Comparison of ENCODE assay signal across 27 cellular contexts in the genomic region with DNA sequence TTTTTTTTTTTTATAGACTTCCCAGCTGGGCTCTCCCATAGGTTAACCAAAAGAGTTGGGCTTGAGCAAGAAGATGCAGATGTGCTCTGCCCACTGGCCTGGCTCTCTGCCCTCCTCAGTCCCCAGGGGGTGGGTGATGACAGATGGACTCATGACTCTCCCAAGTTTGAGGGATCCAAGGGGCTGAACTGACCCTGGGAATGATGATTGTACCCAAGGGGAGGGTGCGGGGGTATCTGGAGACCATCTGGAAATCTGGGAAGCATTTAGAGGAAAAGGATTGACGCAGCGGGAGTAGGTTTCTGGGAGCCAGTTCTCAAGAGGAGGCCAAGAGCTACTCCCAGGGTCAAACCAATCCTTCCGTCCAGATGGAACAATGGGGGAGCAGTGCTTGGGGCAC.
"Had no signal": no experiment of that assay in that cellular context is flagged by ENCODE, and none has a peak within 500 bp of the region (broad histone marks: within the 10 kb centered on the region; RNA-seq: fewer than 3 reads in every experiment).

No MANE protein-coding gene starts in this region.

- H3K9me3 Mint-ChIP-seq: activated B cell treated with CpG ODN at 0.5 μM for 24 hours; activated CD4-positive, alpha-beta memory T cell treated with anti-CD3 and anti-CD28 coated beads for 36 hours; activated CD4-positive, alpha-beta T cell treated with anti-CD3 and anti-CD28 coated beads, Interleukin-2, amount 10 ng/mL, durations not matched to agents 7 days and 5 days; activated T-cell treated with anti-CD3 and anti-CD28 coated beads, Interleukin-2, amount 50 U/mL, for 4 hours; brain had no signal

- H3K27ac ChIP-seq: Peyer's patch had no signal

- H3K4me1 Mint-ChIP-seq: activated B cell treated with CpG ODN at 0.5 μM for 24 hours; activated CD4-positive, alpha-beta T cell treated with anti-CD3 and anti-CD28 coated beads, Interleukin-2, amount 10 ng/mL, durations not matched to agents 7 days and 5 days; brain; T-helper 17 cell had no signal

- H3K4me3 ChIP-seq: MG63, Peyer's patch had no signal

- DNase-seq: activated B cell treated with CpG ODN at 0.5 μM for 24 hours; activated CD4-positive, alpha-beta memory T cell treated with anti-CD3 and anti-CD28 coated beads for 36 hours; activated CD4-positive, alpha-beta T cell treated with anti-CD3 and anti-CD28 coated beads for 1 hour; activated CD4-positive, alpha-beta T cell treated with anti-CD3 and anti-CD28 coated beads, Interleukin-2, amount 10 ng/mL, durations not matched to agents 7 days and 5 days; activated CD8-positive, alpha-beta memory T cell treated with anti-CD3 and anti-CD28 coated beads for 24 hours; activated effector memory CD4-positive, alpha-beta T cell treated with anti-CD3 and anti-CD28 coated beads, Interleukin-2, amount 50 U/mL, for 16 hours; activated naive CD4-positive, alpha-beta T cell treated with Interleukin-2 at 50 U/mL for 16 hours; activated T-cell treated with anti-CD3 and anti-CD28 coated beads, Interleukin-2, amount 50 U/mL, for 4 hours; amygdala; MG63; MV-4-11; NCI-H1092 treated with DMSO at 0.1 percent for 48 hours; NCI-H1417 treated with DMSO at 0.1 percent for 48 hours; NCI-H1694; NCI-H2029; NCI-H2107; NCI-H2171 treated with DMSO at 0.1 percent for 48 hours; NCI-H226; NCI-H510A; NCI-H69; NK-92 treated with Interleukin-12 subunit alpha and Interleukin-12 subunit beta, amount 100 ng/mL, for 24 hours; Peyer's patch; SIG-M5; T-helper 17 cell; T1000 had no signal

- H3K4me3 Mint-ChIP-seq: activated B cell treated with CpG ODN at 0.5 μM for 24 hours; activated CD4-positive, alpha-beta memory T cell treated with anti-CD3 and anti-CD28 coated beads for 36 hours; activated CD4-positive, alpha-beta T cell treated with anti-CD3 and anti-CD28 coated beads, Interleukin-2, amount 10 ng/mL, durations not matched to agents 7 days and 5 days; activated naive CD8-positive, alpha-beta T cell; activated T-cell treated with anti-CD3 and anti-CD28 coated beads, Interleukin-2, amount 50 U/mL, for 4 hours; brain; T-helper 17 cell had no signal

- H3K27ac Mint-ChIP-seq: activated B cell treated with CpG ODN at 0.5 μM for 24 hours; activated CD4-positive, alpha-beta memory T cell treated with anti-CD3 and anti-CD28 coated beads for 36 hours; activated CD4-positive, alpha-beta T cell treated with anti-CD3 and anti-CD28 coated beads, Interleukin-2, amount 10 ng/mL, durations not matched to agents 7 days and 5 days; activated naive CD8-positive, alpha-beta T cell; brain; T-helper 17 cell had no signal

- ATAC-seq: activated T-cell treated with anti-CD3 and anti-CD28 coated beads, Interleukin-2, amount 50 U/mL, for 4 hours; T-helper 17 cell had no signal

- H3K36me3 Mint-ChIP-seq: activated CD4-positive, alpha-beta memory T cell treated with anti-CD3 and anti-CD28 coated beads for 36 hours; activated naive CD8-positive, alpha-beta T cell; brain had no signal
